In genomic region chr4:88014506-88014905, GRCh38 we compare ENCODE assay signal across 17 cellular contexts. TPM values are rescaled to one million over a fixed set of nuclear protein-coding genes. Genes with fewer than 3 reads are reported as not detected.
DNase-seq lines count a peak whose midpoint lies in the region; ATAC-seq and TF ChIP-seq lines count a peak whose summit lies in the region.
"Had no signal": no experiment of that assay in that cellular context is flagged by ENCODE, and none has a peak within 500 bp of the region (broad histone marks: within the 10 kb centered on the region; RNA-seq: fewer than 3 reads in every experiment).

No MANE protein-coding gene starts in this region.

- DNase-seq in WTC11 (ENCODE audit: low spot score) = no peak
- DNase-seq in sigmoid colon = no peak
- DNase-seq in trophoblast cell = no peak
- DNase-seq in COR-L47 (lab: John Stamatoyannopoulos, UW) = no peak
- DNase-seq in T-helper 2 cell = no peak
- DNase-seq: Calu3; CD4-positive, CD25-positive, alpha-beta regulatory T cell; DMS79; HCEC 1CT; NCI-H1105 treated with DMSO at 0.1 percent for 48 hours; NCI-H187; NCI-H446; NCI-H748 treated with DMSO at 0.1 percent for 48 hours; SIG-M5 had no signal

- peaks cover 0 to 16% (median 0%) of the 10 kb centered on the region in 11 experiments; a peak in 6 of 22 replicates for H3K9me3 ChIP-seq in BLaER1 treated with 17β-estradiol and CSF1 and Interleukin-3, amounts not matched to agents 10 nM and 100 nM (replicated peaks in 1 of 11)
- H3K9me3 ChIP-seq in Loucy (ENCODE audit: insufficient read depth, low read depth, low read length) = no peaks in the 10 kb centered on the region
- no peaks in the 10 kb centered on the region for H3K9me3 ChIP-seq in sigmoid colon
- no peaks in the 10 kb centered on the region for H3K9me3 ChIP-seq in trophoblast cell (ENCODE audit: insufficient read depth, low read depth, low read length)
- H3K9me3 ChIP-seq: A549 had no signal

- TF ChIP-seq CTCF in Loucy (conservative IDR thresholded peaks at IDR 0.05; ENCODE audit: low read length) = no peak
- no peak for TF ChIP-seq CTCF in WTC11 (IDR thresholded peaks at IDR 0.05)
- TF ChIP-seq CTCF in sigmoid colon (IDR thresholded peaks at IDR 0.05) = no peak

- H3K4ac ChIP-seq in trophoblast cell (ENCODE audit: low read depth, low read length) = no peak overlapping the region

- no peaks in the 10 kb centered on the region for H3K36me3 Mint-ChIP-seq in WTC11

- no peak overlapping the region for H4K8ac ChIP-seq in trophoblast cell (ENCODE audit: low read depth, low read length)

- no peak overlapping the region for H3K23ac ChIP-seq in trophoblast cell (ENCODE audit: low read length)

- H3K4me3 ChIP-seq in BLaER1 treated with 17β-estradiol and CSF1 and Interleukin-3, amounts not matched to agents 10 nM and 100 nM = 0 out of 20 replicates have a peak overlapping the region, but pooled peaks of 1 of the 10 experiments have one; percentile 44
- H3K4me3 ChIP-seq in Loucy (ENCODE audit: low read length, poor library complexity, severe bottlenecking) (no peak overlapping the region), sigmoid colon (no peak overlapping the region), trophoblast cell (ENCODE audit: low read depth, low read length) (no peak overlapping the region)
- H3K4me3 ChIP-seq: A549 had no signal

- H3K27me3 Mint-ChIP-seq in WTC11 (ENCODE audit: low read depth) = no peaks in the 10 kb centered on the region
- H3K27me3 Mint-ChIP-seq: CD4-positive, CD25-positive, alpha-beta regulatory T cell had no signal

- H3K79me1 ChIP-seq in trophoblast cell (ENCODE audit: low read length) = peaks cover 2% of the 10 kb centered on the region

- CTCF ChIA-PET in WTC11 (lab: Charles Lee) = interaction anchor here (1.5 to 3.3 kb wide), 3 partner anchors 18 to 197 kb away, joined by 3 to 12 read pairs (median 4); no protein-coding TSS in a partner anchor

- H2AFZ ChIP-seq in Loucy (ENCODE audit: low read length) (no peak overlapping the region), trophoblast cell (ENCODE audit: insufficient read depth, low read length, poor library complexity) (no peak overlapping the region)

- H3K4me1 ChIP-seq in BLaER1 treated with 17β-estradiol and CSF1 and Interleukin-3, amounts not matched to agents 10 nM and 100 nM = peaks cover 57 to 87% (median 64%) of the 10 kb centered on the region in 10 experiments
- H3K4me1 ChIP-seq in Loucy (ENCODE audit: insufficient read depth, low read length, poor library complexity, severe bottlenecking) (peaks cover 58% of the 10 kb centered on the region), sigmoid colon (peaks cover 3 to 99% (median 93%) of the 10 kb centered on the region in 4 donors), trophoblast cell (ENCODE audit: control insufficient read depth in 1 of 2, insufficient read depth in 2 of 2, low read length in 2 of 2) (peaks cover 0 to 4% of the 10 kb centered on the region in 2 experiments)

- H3K27me3 ChIP-seq in BLaER1 treated with 17β-estradiol and CSF1 and Interleukin-3, amounts not matched to agents 10 nM and 100 nM = no peaks in the 10 kb centered on the region
- H3K27me3 ChIP-seq in Loucy (ENCODE audit: insufficient read depth, low read length, poor library complexity, severe bottlenecking) (no peaks in the 10 kb centered on the region), sigmoid colon (no peaks in the 10 kb centered on the region), trophoblast cell (ENCODE audit: insufficient read depth, low read length) (no peaks in the 10 kb centered on the region)

- H3K9ac ChIP-seq in BLaER1 treated with 17β-estradiol and CSF1 and Interleukin-3, amounts not matched to agents 10 nM and 100 nM = peak overlapping the region in 1 of 11 experiments; percentile 100; a peak in 3 of 22 replicates
- H3K9ac ChIP-seq in Loucy (ENCODE audit: low read depth, low read length, poor library complexity, severe bottlenecking) (no peak overlapping the region), trophoblast cell (ENCODE audit: low read length) (no peak overlapping the region)

- H3K36me3 ChIP-seq in BLaER1 treated with 17β-estradiol and CSF1 and Interleukin-3, amounts not matched to agents 10 nM and 100 nM = peaks cover under 1 to 54% (median 49%) of the 10 kb centered on the region in 11 experiments; a peak in 21 of 22 replicates
- H3K36me3 ChIP-seq in Loucy (ENCODE audit: insufficient read depth, low read length) (peaks cover 2% of the 10 kb centered on the region; the same call in 1 of the 2 replicates), sigmoid colon (no peaks in the 10 kb centered on the region), trophoblast cell (ENCODE audit: control insufficient read depth in 1 of 2, insufficient read depth in 2 of 2, low read length in 2 of 2) (no peaks in the 10 kb centered on the region)

- POLR2A ChIA-PET in WTC11 (lab: Charles Lee) = no interaction called here

- H3K27ac Mint-ChIP-seq in WTC11 = peak overlapping the region; percentile 29; the same call in 1 of the 2 replicates
- H3K27ac Mint-ChIP-seq: CD4-positive, CD25-positive, alpha-beta regulatory T cell had no signal

- TF ChIP-seq POLR2A in sigmoid colon (IDR thresholded peaks at IDR 0.05) = no peak

- no peaks in the 10 kb centered on the region for H3F3A ChIP-seq in Loucy (ENCODE audit: low read depth)

- H2BK5ac ChIP-seq in trophoblast cell (ENCODE audit: low read depth, low read length, poor library complexity) = no peak overlapping the region

- H4K12ac ChIP-seq in trophoblast cell (ENCODE audit: low read depth, low read length) = no peak overlapping the region

- no peaks in the 10 kb centered on the region for H3K9me3 Mint-ChIP-seq in WTC11

- no peak for ATAC-seq in WTC11
- ATAC-seq: A549 had no signal

- no peak overlapping the region for H2BK120ac ChIP-seq in trophoblast cell (ENCODE audit: insufficient read depth, low read length, poor library complexity)

- peaks cover 73% of the 10 kb centered on the region for H3K79me2 ChIP-seq in Loucy (ENCODE audit: insufficient read depth, low read length)
- peaks cover 2% of the 10 kb centered on the region for H3K79me2 ChIP-seq in trophoblast cell (ENCODE audit: control insufficient read depth, insufficient read depth, low read length, poor library complexity)

- no peak for TF ChIP-seq EP300 in sigmoid colon (IDR thresholded peaks at IDR 0.05)

- no peak overlapping the region for H2AK5ac ChIP-seq in trophoblast cell (ENCODE audit: low read length)

- no peaks in the 10 kb centered on the region for H3K9me2 ChIP-seq in Loucy (replicated peaks; ENCODE audit: low read depth, low read length)

- H3K14ac ChIP-seq in trophoblast cell (ENCODE audit: low read length) = no peak overlapping the region

- intact Hi-C loops in sigmoid colon (cut with DNase I) = loop anchor here (5.0 to 10.0 kb wide), 2 partner anchors 472 to 1420 kb away; partner anchors contain the start of gene PTPN13

- peak overlapping the region in 8 of 11 experiments; percentile 94 to 99 (median 98); a peak in 16 of 22 replicates for H3K27ac ChIP-seq in BLaER1 treated with 17β-estradiol and CSF1 and Interleukin-3, amounts not matched to agents 10 nM and 100 nM
- H3K27ac ChIP-seq in sigmoid colon = peak overlapping the region; percentile 2 to 97 (median 94)
- H3K27ac ChIP-seq in trophoblast cell (ENCODE audit: low read depth, low read length) = no peak overlapping the region
- H3K27ac ChIP-seq: A549 had no signal

- peaks cover 62% of the 10 kb centered on the region for H3K4me1 Mint-ChIP-seq in WTC11

- H3K4me2 ChIP-seq in BLaER1 treated with 17β-estradiol and CSF1 and Interleukin-3, amounts not matched to agents 10 nM and 100 nM = peak overlapping the region; percentile 80 to 95 (median 89)
- H3K4me2 ChIP-seq in Loucy (ENCODE audit: low read depth, low read length, poor library complexity, severe bottlenecking) (peak overlapping the region; percentile 86), trophoblast cell (ENCODE audit: low read length) (no peak overlapping the region)

- H4K20me1 ChIP-seq in BLaER1 treated with 17β-estradiol and CSF1 and Interleukin-3, amounts not matched to agents 10 nM and 100 nM = peaks cover 11 to 91% (median 56%) of the 10 kb centered on the region in 11 experiments; a peak in 20 of 22 replicates
- H4K20me1 ChIP-seq in Loucy (ENCODE audit: insufficient read depth, low read length, poor library complexity, severe bottlenecking) = peaks cover 40% of the 10 kb centered on the region

- H3K18ac ChIP-seq in trophoblast cell (ENCODE audit: low read length) = no peak overlapping the region

- H4K91ac ChIP-seq in trophoblast cell (ENCODE audit: low read depth, low read length) = no peak overlapping the region

- H3K4me3 Mint-ChIP-seq in WTC11 = no peak overlapping the region
- H3K4me3 Mint-ChIP-seq: CD4-positive, CD25-positive, alpha-beta regulatory T cell had no signal

- no peak overlapping the region for H2BK12ac ChIP-seq in trophoblast cell (ENCODE audit: low read length)

TF ChIP-seq in WTC11, 78 proteins besides CTCF, POLR2A, EP300 and RAD21:
- TF ChIP-seq ZNF121 (CRISPR knock-in tag; IDR thresholded peaks at IDR 0.05) (no peak), GABPB1 (CRISPR knock-in tag; IDR thresholded peaks at IDR 0.05) (no peak), TEAD4 (CRISPR knock-in tag; IDR thresholded peaks at IDR 0.05) (no peak), RELA (CRISPR knock-in tag; IDR thresholded peaks at IDR 0.05; ENCODE audit: borderline replicate concordance) (no peak), ZSCAN18 (CRISPR knock-in tag; IDR thresholded peaks at IDR 0.05) (no peak), NFATC4 (CRISPR knock-in tag; IDR thresholded peaks at IDR 0.05) (no peak), ZNF416 (CRISPR knock-in tag; IDR thresholded peaks at IDR 0.05) (no peak)

RNA-seq across cellular contexts. Expression of gene PKD2, which starts 7.1 kb away (rescaled TPM):
- total RNA-seq in WTC11 (2021) (21.4 to 27.0 TPM (median 25.5 TPM) in 3 replicates), sigmoid colon (100 to 1,000 TPM in 2 of 4 donors, 10 to 100 TPM in 2; 67.6 to 123 (median 101) TPM)
- polyA plus RNA-seq in sigmoid colon = 1 to 10 TPM; 1.4 to 7.3 (median 4.2) TPM
- 14.2 and 16.6 TPM in 2 replicates for polyA plus RNA-seq in trophoblast cell (2013)

RNA-seq across cellular contexts. Expression of gene SPP1, which starts 39.0 kb away (rescaled TPM):
- total RNA-seq in WTC11 (2021) (24.5 to 56.6 TPM (median 31.8 TPM) in 3 replicates), sigmoid colon (10 to 100 TPM; 30.4 to 47.8 (median 41.9) TPM)
- polyA plus RNA-seq in sigmoid colon = 10 to 100 TPM in 2 of 3 donors, 1 to 10 TPM in 1; 3.0 to 29.4 (median 16.6) TPM
- polyA plus RNA-seq in trophoblast cell (2013) = 64.3 and 67.0 TPM in 2 replicates
- total RNA-seq: CD4-positive, CD25-positive, alpha-beta regulatory T cell had no signal
